25 cellular contexts compared by ENCODE assay signal in genomic region chr7:131652194-131652593, GRCh38.
DNase-seq lines count a peak whose midpoint lies in the region; ATAC-seq, FAIRE-seq and TF ChIP-seq lines count a peak whose summit lies in the region.
"Had no signal": no experiment of that assay in that cellular context is flagged by ENCODE, and none has a peak within 500 bp of the region (broad histone marks: within the 10 kb centered on the region; RNA-seq: fewer than 3 reads in every experiment).

No MANE protein-coding gene starts in this region.

- H3K9me3 ChIP-seq in H1 (ENCODE audit: insufficient read depth in 2 of 2, low read depth in 1 of 2, low read length in 1 of 2), result no peaks in the 10 kb centered on the region
- H3K9me3 ChIP-seq: A549; BLaER1 treated with 17β-estradiol and CSF1 and Interleukin-3, amounts not matched to agents 10 nM and 100 nM had no signal

- H3K9me3 Mint-ChIP-seq in natural killer cell treated with Interleukin-12 subunit alpha and Interleukin-12 subunit beta and Interleukin-15 and Interleukin-18, amount 100 ng/mL, for 72 hours, result no peaks in the 10 kb centered on the region
- no peaks in the 10 kb centered on the region for H3K9me3 Mint-ChIP-seq in natural killer cell
- H3K9me3 Mint-ChIP-seq in nephron progenitor cell, result no peaks in the 10 kb centered on the region
- no peaks in the 10 kb centered on the region for H3K9me3 Mint-ChIP-seq in stimulated activated effector memory CD8-positive, alpha-beta T cell treated with anti-CD3 and anti-CD28 coated beads, Interleukin-12 subunit alpha, Interleukin-12 subunit beta, amount 100 ng/mL, for 72 hours
- H3K9me3 Mint-ChIP-seq: CD4-positive, alpha-beta T cell had no signal

- FAIRE-seq in H1 (lab: Jason Lieb, UNC), result no peak
- FAIRE-seq: A549, GM12892 had no signal

- H3K27ac Mint-ChIP-seq in natural killer cell treated with Interleukin-12 subunit alpha and Interleukin-12 subunit beta and Interleukin-15 and Interleukin-18, amount 100 ng/mL, for 72 hours, result no peak overlapping the region
- H3K27ac Mint-ChIP-seq in natural killer cell, result no peak overlapping the region
- H3K27ac Mint-ChIP-seq in nephron progenitor cell, result peak overlapping the region; percentile 66
- H3K27ac Mint-ChIP-seq in stimulated activated effector memory CD8-positive, alpha-beta T cell treated with anti-CD3 and anti-CD28 coated beads, Interleukin-12 subunit alpha, Interleukin-12 subunit beta, amount 100 ng/mL, for 72 hours, result no peak overlapping the region
- H3K27ac Mint-ChIP-seq: CD4-positive, alpha-beta T cell had no signal

- no peak for TF ChIP-seq RAD21 in H1 (IDR thresholded peaks at IDR 0.05 in 1 of 2, conservative IDR thresholded peaks at IDR 0.05 in 1 of 2; ENCODE audit: low read depth in 2 of 2, low read length in 2 of 2)

- H3K27me3 Mint-ChIP-seq in natural killer cell treated with Interleukin-12 subunit alpha and Interleukin-12 subunit beta and Interleukin-15 and Interleukin-18, amount 100 ng/mL, for 72 hours, result peaks cover 8 to 21% of the 10 kb centered on the region in 2 donors
- H3K27me3 Mint-ChIP-seq in natural killer cell (ENCODE audit: low read depth in 2 of 2), result peaks cover 0 to 8% of the 10 kb centered on the region in 2 donors
- H3K27me3 Mint-ChIP-seq in nephron progenitor cell (ENCODE audit: low read depth, poor library complexity), result no peaks in the 10 kb centered on the region

- H3K4ac ChIP-seq in H1 (replicated peaks; ENCODE audit: insufficient read length, low read depth, low read length), result no peak overlapping the region

- peak overlapping the region; percentile 98; the same call in 1 of the 2 replicates for H2BK20ac ChIP-seq in H1 (ENCODE audit: low read length)

- no peak overlapping the region for H3K27ac ChIP-seq in H1 (ENCODE audit: low read depth, low read length)
- H3K27ac ChIP-seq: BLaER1 treated with 17β-estradiol and CSF1 and Interleukin-3, amounts not matched to agents 10 nM and 100 nM had no signal

- peak overlapping the region; percentile 84; the same call in 1 of the 2 replicates for H2BK5ac ChIP-seq in H1 (ENCODE audit: low read depth, low read length)

- 84% methylated on average over 5 of the region's 5 CpGs; no CpG with 5 or more reads in 1 of the 2 experiments for WGBS in H1 (ENCODE audit: extremely low coverage in 1 of 2, insufficient coverage in 1 of 2, insufficient read length in 1 of 2, insufficient replicate concordance in 2 of 2, low coverage in 1 of 2, low lambda C conversion rate in 2 of 2, missing lambda C conversion rate in 1 of 2), 2 experiments

- H3K27me3 ChIP-seq in H1 (replicated peaks in 1 of 4; ENCODE audit: control insufficient read depth in 3 of 4, extremely low read depth in 1 of 4, insufficient read depth in 3 of 4, low read length in 3 of 4), result no peaks in the 10 kb centered on the region; a peak in 1 of 7 replicates
- H3K27me3 ChIP-seq: BLaER1 treated with 17β-estradiol and CSF1 and Interleukin-3, amounts not matched to agents 10 nM and 100 nM had no signal

- no peaks in the 10 kb centered on the region for H3K36me3 ChIP-seq in H1 (ENCODE audit: control insufficient read depth in 2 of 4, insufficient read depth in 4 of 4, low read length in 3 of 4)
- H3K36me3 ChIP-seq: BLaER1 treated with 17β-estradiol and CSF1 and Interleukin-3, amounts not matched to agents 10 nM and 100 nM had no signal

- intact Hi-C loops in natural killer cell (cut with micrococcal nuclease), result loop anchor here (5.0 kb wide), 1 partner anchor 95 kb away; the partner anchor contains the start of gene PODXL

- H2AFZ ChIP-seq in H1 (ENCODE audit: low read length), result no peak overlapping the region
- H2AFZ ChIP-seq: PC-9 had no signal

- peak; percentile 21 to 41 for ATAC-seq in natural killer cell treated with Interleukin-12 subunit alpha and Interleukin-12 subunit beta and Interleukin-15 and Interleukin-18, amount 100 ng/mL, for 72 hours
- no peak for ATAC-seq in natural killer cell
- peak; percentile 29 for ATAC-seq in stimulated activated effector memory CD8-positive, alpha-beta T cell treated with anti-CD3 and anti-CD28 coated beads, Interleukin-12 subunit alpha, Interleukin-12 subunit beta, amount 100 ng/mL, for 72 hours
- ATAC-seq: A549, HCT116 had no signal

- TF ChIP-seq CTCF in natural killer cell (IDR thresholded peaks at IDR 0.05) (no peak), H1 (IDR thresholded peaks at IDR 0.05; ENCODE audit: control extremely low read depth in 1 of 3, insufficient read depth in 1 of 3, low read depth in 1 of 3, low read length in 3 of 3) (no peak), nephron progenitor cell (IDR thresholded peaks at IDR 0.05) (no peak)

- H3K4me1 ChIP-seq in H1 (replicated peaks in 1 of 4; ENCODE audit: control insufficient read depth in 3 of 4, insufficient read depth in 4 of 4, low read length in 3 of 4), result peaks cover 7 to 45% (median 28%) of the 10 kb centered on the region in 4 experiments

- peaks cover 4 to 11% of the 10 kb centered on the region in 2 donors for H3K4me1 Mint-ChIP-seq in natural killer cell treated with Interleukin-12 subunit alpha and Interleukin-12 subunit beta and Interleukin-15 and Interleukin-18, amount 100 ng/mL, for 72 hours (ENCODE audit: low read depth in 2 of 2)
- H3K4me1 Mint-ChIP-seq in natural killer cell, result peaks cover 0 to 8% of the 10 kb centered on the region in 2 donors
- H3K4me1 Mint-ChIP-seq in nephron progenitor cell, result peaks cover 26% of the 10 kb centered on the region
- peaks cover 16% of the 10 kb centered on the region for H3K4me1 Mint-ChIP-seq in stimulated activated effector memory CD8-positive, alpha-beta T cell treated with anti-CD3 and anti-CD28 coated beads, Interleukin-12 subunit alpha, Interleukin-12 subunit beta, amount 100 ng/mL, for 72 hours

- H3K23me2 ChIP-seq in H1 (ENCODE audit: low read depth, low read length), result peaks cover 10% of the 10 kb centered on the region

- no peak overlapping the region for H3K4me2 ChIP-seq in H1 (ENCODE audit: insufficient read depth in 1 of 2, low read depth in 2 of 2, low read length in 2 of 2)
- H3K4me2 ChIP-seq: BLaER1 treated with 17β-estradiol and CSF1 and Interleukin-3, amounts not matched to agents 10 nM and 100 nM had no signal

- H3K4me3 Mint-ChIP-seq in natural killer cell treated with Interleukin-12 subunit alpha and Interleukin-12 subunit beta and Interleukin-15 and Interleukin-18, amount 100 ng/mL, for 72 hours, result no peak overlapping the region
- H3K4me3 Mint-ChIP-seq in natural killer cell (no peak overlapping the region), nephron progenitor cell (no peak overlapping the region)
- no peak overlapping the region for H3K4me3 Mint-ChIP-seq in stimulated activated effector memory CD8-positive, alpha-beta T cell treated with anti-CD3 and anti-CD28 coated beads, Interleukin-12 subunit alpha, Interleukin-12 subunit beta, amount 100 ng/mL, for 72 hours
- H3K4me3 Mint-ChIP-seq: CD4-positive, alpha-beta T cell had no signal

- H3K56ac ChIP-seq in H1 (replicated peaks; ENCODE audit: insufficient read length, low read depth, low read length), result no peak overlapping the region

- H4K20me1 ChIP-seq in H1 (replicated peaks in 1 of 2; ENCODE audit: control insufficient read depth in 1 of 2, insufficient read depth in 2 of 2, low read length in 2 of 2), result peaks cover 0 to 5% of the 10 kb centered on the region in 2 experiments

- H3K9ac ChIP-seq in H1 (replicated peaks in 1 of 4; ENCODE audit: extremely low read depth in 1 of 4, low read depth in 3 of 4, low read length in 3 of 4), result no peak overlapping the region
- H3K9ac ChIP-seq: BLaER1 treated with 17β-estradiol and CSF1 and Interleukin-3, amounts not matched to agents 10 nM and 100 nM had no signal

- peak overlapping the region; percentile 14 for H4K91ac ChIP-seq in H1 (replicated peaks; ENCODE audit: insufficient read length, low read length)

- no peak for TF ChIP-seq POLR2A in H1 (IDR thresholded peaks at IDR 0.05; ENCODE audit: control extremely low read depth in 1 of 2, low read depth in 2 of 2, low read length in 2 of 2)

- no peak overlapping the region for H4K8ac ChIP-seq in H1 (ENCODE audit: extremely low read depth, insufficient read depth, low read length)

- no peak overlapping the region for H3K14ac ChIP-seq in H1 (ENCODE audit: insufficient read length)

- H2BK12ac ChIP-seq in H1 (ENCODE audit: low read depth, low read length), result peak overlapping the region; percentile 94

- no peak overlapping the region for H4K5ac ChIP-seq in H1 (ENCODE audit: insufficient read length, low read depth, low read length)

- CTCF ChIA-PET in H1 (lab: Charles Lee; ENCODE audit: partially characterized antibody), result interaction anchor here (1.0 to 6.4 kb wide), 8 partner anchors 10 to 138 kb away, joined by 3 to 53 read pairs (median 5); no protein-coding TSS in a partner anchor
- CTCF ChIA-PET in HEK293T (lab: Yijun Ruan, JAX), result no interaction called here

- peaks cover 0 to 16% of the 10 kb centered on the region in 2 experiments; a peak in 3 of 4 replicates for H3K79me2 ChIP-seq in H1 (ENCODE audit: control insufficient read depth in 1 of 2, insufficient read depth in 2 of 2, low read length in 2 of 2)

- H2BK120ac ChIP-seq in H1 (replicated peaks; ENCODE audit: low read depth, low read length), result no peak overlapping the region

- H2AK5ac ChIP-seq in H1 (ENCODE audit: low read depth, low read length), result peak overlapping the region; percentile 95

- no peak overlapping the region for H3K23ac ChIP-seq in H1 (ENCODE audit: insufficient read length)

- peaks cover 6% of the 10 kb centered on the region; the same call in 1 of the 2 replicates for H3K79me1 ChIP-seq in H1 (ENCODE audit: low read depth, low read length)

- POLR2A ChIA-PET in H1 (lab: Charles Lee; ENCODE audit: partially characterized antibody), result interaction anchor here (0.9 to 1.8 kb wide), 3 partner anchors 99 to 115 kb away, joined by 3 to 5 read pairs (median 3); no protein-coding TSS in a partner anchor
- POLR2A ChIA-PET in HEK293T (lab: Yijun Ruan, JAX), result no interaction called here

- peak overlapping the region; percentile 89; the same call in 1 of the 2 replicates for H3K18ac ChIP-seq in H1 (ENCODE audit: extremely low read depth, low read length)

- 0 out of 2 replicates have a peak overlapping the region, but pooled peaks have one; percentile 89 for H2BK15ac ChIP-seq in H1 (ENCODE audit: low read length)

- H3K4me3 ChIP-seq in H1 (ENCODE audit: extremely low read depth in 1 of 4, insufficient read depth in 2 of 4, low read depth in 3 of 4, low read length in 4 of 4), result no peak overlapping the region
- H3K4me3 ChIP-seq: A549; BLaER1 treated with 17β-estradiol and CSF1 and Interleukin-3, amounts not matched to agents 10 nM and 100 nM; PC-9 had no signal

- peak; percentile 61 for DNase-seq in natural killer cell treated with Interleukin-12 subunit alpha and Interleukin-12 subunit beta and Interleukin-15 and Interleukin-18, amount 100 ng/mL, for 72 hours (ENCODE audit: low spot score)
- no peak for DNase-seq in natural killer cell
- DNase-seq in H1 (ENCODE audit: low read depth in 1 of 2, low spot score in 2 of 2), result no peak
- DNase-seq in nephron progenitor cell, result no peak
- no peak for DNase-seq in stimulated activated effector memory CD8-positive, alpha-beta T cell treated with anti-CD3 and anti-CD28 coated beads, Interleukin-12 subunit alpha, Interleukin-12 subunit beta, amount 100 ng/mL, for 72 hours (ENCODE audit: low spot score in 2 of 2)
- no peak for DNase-seq in activated naive CD4-positive, alpha-beta T cell (lab: John Stamatoyannopoulos, UW)
- no peak for DNase-seq in HEK293T (ENCODE audit: extremely low spot score)
- DNase-seq in DMS153 treated with DMSO at 0.1 percent for 48 hours (lab: John Stamatoyannopoulos, UW; ENCODE audit: unreplicated experiment), result no peak
- DNase-seq: AML-193; CD4-positive, alpha-beta T cell; COR-L47; DMS79 treated with DMSO at 0.1 percent for 48 hours; NCI-H1092 treated with DMSO at 0.1 percent for 48 hours; NCI-H1436; NCI-H1930; NCI-H2107; NCI-H524; NCI-H774; NK-92 treated with Interleukin-12 subunit alpha and Interleukin-12 subunit beta, amount 100 ng/mL, for 24 hours; PC-9; SHP77 had no signal

- no peaks in the 10 kb centered on the region for H3K36me3 Mint-ChIP-seq in natural killer cell treated with Interleukin-12 subunit alpha and Interleukin-12 subunit beta and Interleukin-15 and Interleukin-18, amount 100 ng/mL, for 72 hours
- H3K36me3 Mint-ChIP-seq in natural killer cell, result no peaks in the 10 kb centered on the region
- H3K36me3 Mint-ChIP-seq in nephron progenitor cell (ENCODE audit: low read depth), result no peaks in the 10 kb centered on the region
- H3K36me3 Mint-ChIP-seq in stimulated activated effector memory CD8-positive, alpha-beta T cell treated with anti-CD3 and anti-CD28 coated beads, Interleukin-12 subunit alpha, Interleukin-12 subunit beta, amount 100 ng/mL, for 72 hours, result no peaks in the 10 kb centered on the region

- no peak for TF ChIP-seq EP300 in H1 (IDR thresholded peaks at IDR 0.05; ENCODE audit: borderline replicate concordance in 1 of 2, low read depth in 2 of 2, low read length in 2 of 2)

Comparison
In these comparisons a context has a peak if more than half of its experiments do, and no peak if none do; other contexts are left out.
1. ATAC-seq: peak in natural killer cell treated with Interleukin-12 subunit alpha and Interleukin-12 subunit beta and Interleukin-15 and Interleukin-18, amount 100 ng/mL, for 72 hours (2 of 2) and stimulated activated effector memory CD8-positive, alpha-beta T cell treated with anti-CD3 and anti-CD28 coated beads, Interleukin-12 subunit alpha, Interleukin-12 subunit beta, amount 100 ng/mL, for 72 hours (single experiment); none in natural killer cell (0 of 3).